ENCODE assay signal across 8 cellular contexts in the genomic region with DNA sequence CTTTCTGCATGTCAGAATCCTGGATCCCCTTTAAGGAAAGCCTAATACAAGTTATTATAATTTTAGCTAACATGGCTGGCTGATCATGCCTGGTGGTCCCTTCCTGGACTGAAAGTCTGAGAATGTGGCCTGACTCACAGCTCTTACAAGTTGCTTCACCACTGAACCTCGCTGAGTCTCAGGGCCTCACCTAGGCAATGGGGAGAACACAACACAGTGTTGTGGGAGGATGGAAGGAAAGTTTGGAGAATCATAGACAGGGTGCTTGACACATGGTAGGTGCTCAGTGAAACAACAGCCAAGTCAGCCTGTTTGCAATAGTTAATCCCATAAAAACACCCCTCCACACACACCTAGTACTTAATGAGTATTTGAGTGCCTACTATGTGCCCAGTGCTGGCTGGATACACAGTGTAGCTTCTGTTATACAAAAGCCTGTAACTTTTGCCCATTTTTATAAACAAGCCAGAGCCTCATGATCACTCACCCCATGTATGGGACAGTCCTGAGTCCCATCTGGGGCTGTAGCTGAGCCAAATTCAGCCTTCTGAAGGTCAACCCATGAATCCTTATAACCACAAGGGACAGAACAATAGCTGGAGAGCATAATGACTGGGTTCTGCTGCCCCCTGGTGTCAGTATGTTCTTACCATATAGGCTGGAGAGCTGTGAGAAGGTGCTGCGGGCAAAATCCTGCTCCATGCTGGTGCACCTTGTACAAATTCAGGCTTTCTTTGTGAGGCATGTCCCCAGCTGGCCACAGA.
A peak's percentile ranks its signal among the peaks of the same experiment; 100 is the strongest.
DNase-seq lines count a peak whose midpoint lies in the region; ATAC-seq and TF ChIP-seq lines count a peak whose summit lies in the region.

No MANE protein-coding gene starts in this region.

- H3K27ac ChIP-seq in VCaP (no peak overlapping the region), brain microvascular endothelial cell (no peak overlapping the region)

- H3K4me3 ChIP-seq in brain microvascular endothelial cell (ENCODE audit: low read depth, low read length), result no peak overlapping the region

- ATAC-seq in HG02938 (IDR thresholded peaks at IDR 0.05; ENCODE audit: unreplicated experiment), result peak; percentile 79

- peaks cover 16% of the 10 kb centered on the region for H3K27me3 ChIP-seq in brain microvascular endothelial cell (replicated peaks)

- peak; percentile 51 for DNase-seq in NK-92 treated with Interleukin-12 subunit alpha and Interleukin-12 subunit beta, amount 100 ng/mL, for 24 hours (lab: John Stamatoyannopoulos, UW)
- no peak for DNase-seq in NK-92 (lab: John Stamatoyannopoulos, UW; ENCODE audit: unreplicated experiment)
- peak; percentile 73 for DNase-seq in NCI-H2196 (lab: John Stamatoyannopoulos, UW; ENCODE audit: unreplicated experiment)
- peak; percentile 87 for DNase-seq in brain microvascular endothelial cell
- peak; percentile 72 for DNase-seq in iPS-NIHi11 (ENCODE audit: low spot score)
- DNase-seq in stimulated activated CD4-positive, alpha-beta T cell treated with anti-CD3 and anti-CD28 coated beads, Interleukin-12 subunit alpha, Interleukin-12 subunit beta, amount 100 ng/mL, for 48 hours (ENCODE audit: low read depth in 2 of 3, low spot score in 1 of 3), result peak; percentile 63 to 86 (median 76)

- no peaks in the 10 kb centered on the region for H3K36me3 ChIP-seq in brain microvascular endothelial cell (replicated peaks)

- in situ Hi-C loops in brain microvascular endothelial cell (cut with HindIII; ENCODE audit: low pct_ligation_motif_present, low sequenced_read_pairs), result loop anchor here (25.0 kb wide), 1 partner anchor 420 kb away; no protein-coding TSS in a partner anchor

- peak; percentile 81 for TF ChIP-seq CTCF in VCaP (conservative IDR thresholded peaks at IDR 0.05)
- TF ChIP-seq CTCF in brain microvascular endothelial cell (IDR thresholded peaks at IDR 0.05; ENCODE audit: low read depth, low read length, missing control alignments), result peak; percentile 80
